Comparison of ENCODE assay signal across 5 cellular contexts in genomic region chr17:73989671-73990070, GRCh38.
"Had no signal": no experiment of that assay in that cellular context is flagged by ENCODE, and none has a peak within 500 bp of the region (broad histone marks: within the 10 kb centered on the region; RNA-seq: fewer than 3 reads in every experiment).

No MANE protein-coding gene starts in this region.

- H3K9me3 Mint-ChIP-seq: GM23338, H9 had no signal

- H3K27ac Mint-ChIP-seq: GM23338, H9 had no signal

- H3K4me3 ChIP-seq: GM23338, K562 had no signal

- ATAC-seq: GM23338, K562 had no signal

- H2AFZ ChIP-seq: GM23338 had no signal

- H3K4me2 ChIP-seq: GM23338 had no signal

- DNase-seq: H9, HCEC 1CT, IMR-90 had no signal

- H3K4me3 Mint-ChIP-seq: GM23338, H9 had no signal
